8 cellular contexts compared by ENCODE assay signal in genomic region chr13:46168341-46168740, GRCh38. TPM values are rescaled to one million over a fixed set of nuclear protein-coding genes. Genes with fewer than 3 reads are reported as not detected.
A peak's percentile ranks its signal among the peaks of the same experiment; 100 is the strongest.
DNase-seq lines count a peak whose midpoint lies in the region; ATAC-seq, FAIRE-seq and TF ChIP-seq lines count a peak whose summit lies in the region.

No MANE protein-coding gene starts in this region.

- 31 to 35% methylated on average over 4 of the region's 8 CpGs for WGBS in esophagus squamous epithelium, 2 donors

- H3K27ac Mint-ChIP-seq in activated T-helper 17 cell treated with anti-CD3 and anti-CD28 coated beads, Interleukin-2, amount 50 U/mL, for 72 hours = peak overlapping the region; percentile 95
- H3K27ac Mint-ChIP-seq in nephron = peak overlapping the region in 2 of 3 experiments; percentile 50 to 77

- peak overlapping the region; percentile 89 for H3K4me3 Mint-ChIP-seq in activated T-helper 17 cell treated with anti-CD3 and anti-CD28 coated beads, Interleukin-2, amount 50 U/mL, for 72 hours
- peak overlapping the region in 2 of 3 experiments; percentile 42 to 53 for H3K4me3 Mint-ChIP-seq in nephron

- intact Hi-C loops in esophagus squamous epithelium (cut with DNase I) = no loop called here

- H3K79me2 ChIP-seq in Karpas-422 (ENCODE audit: low read length) = peaks cover 100% of the 10 kb centered on the region

- TF ChIP-seq CTCF in nephron (IDR thresholded peaks at IDR 0.05; ENCODE audit: unreplicated experiment in 3 of 3) (no peak), esophagus squamous epithelium (IDR thresholded peaks at IDR 0.05) (no peak), coronary artery (IDR thresholded peaks at IDR 0.05) (no peak)

- peak overlapping the region; percentile 56 for H3K9ac ChIP-seq in Karpas-422 (ENCODE audit: low read length)

- no peak for TF ChIP-seq POLR2A in esophagus squamous epithelium (IDR thresholded peaks at IDR 0.05)

- H3K4me2 ChIP-seq in Karpas-422 (ENCODE audit: low read depth, low read length, poor library complexity, severe bottlenecking) = peak overlapping the region; percentile 96

- peaks cover 99% of the 10 kb centered on the region for H3K4me1 ChIP-seq in Karpas-422 (ENCODE audit: low read length)
- peaks cover 0 to 35% (median 0%) of the 10 kb centered on the region in 3 donors for H3K4me1 ChIP-seq in esophagus squamous epithelium

- FAIRE-seq in urothelium cell line (lab: Jason Lieb, UNC) = no peak

- peaks cover 98% of the 10 kb centered on the region for H3K36me3 Mint-ChIP-seq in activated T-helper 17 cell treated with anti-CD3 and anti-CD28 coated beads, Interleukin-2, amount 50 U/mL, for 72 hours (ENCODE audit: low read depth)
- H3K36me3 Mint-ChIP-seq in nephron (ENCODE audit: low read depth) = no peaks in the 10 kb centered on the region

- peaks cover 91% of the 10 kb centered on the region for H4K20me1 ChIP-seq in Karpas-422 (ENCODE audit: insufficient read depth, low read depth, low read length)

- no peak overlapping the region for H2AFZ ChIP-seq in Karpas-422 (ENCODE audit: low read length)

- no peaks in the 10 kb centered on the region for H3K27me3 Mint-ChIP-seq in activated T-helper 17 cell treated with anti-CD3 and anti-CD28 coated beads, Interleukin-2, amount 50 U/mL, for 72 hours
- H3K27me3 Mint-ChIP-seq in nephron (ENCODE audit: low read depth) = no peaks in the 10 kb centered on the region

- H3K27me3 ChIP-seq in Karpas-422 (ENCODE audit: low read length) = no peaks in the 10 kb centered on the region
- peaks cover 0 to 10% (median 0%) of the 10 kb centered on the region in 4 donors for H3K27me3 ChIP-seq in esophagus squamous epithelium

- peaks cover 19% of the 10 kb centered on the region; the same call in 1 of the 2 replicates for H3K36me3 ChIP-seq in Karpas-422 (ENCODE audit: insufficient read depth, low read length)
- no peaks in the 10 kb centered on the region for H3K36me3 ChIP-seq in esophagus squamous epithelium

- peak; percentile 20 for ATAC-seq in GM18867 (IDR thresholded peaks at IDR 0.05; ENCODE audit: unreplicated experiment)
- peak; percentile 49 for ATAC-seq in activated T-helper 17 cell treated with anti-CD3 and anti-CD28 coated beads, Interleukin-2, amount 50 U/mL, for 72 hours (replicated peaks)

- DNase-seq in Karpas-422 = peak; percentile 78
- DNase-seq in esophagus squamous epithelium (lab: John Stamatoyannopoulos, UW) = no peak
- DNase-seq in dermis blood vessel endothelial cell = no peak
- no peak for DNase-seq in urothelium cell line (ENCODE audit: low spot score)
- DNase-seq in coronary artery (ENCODE audit: low spot score) = no peak

- no peaks in the 10 kb centered on the region for H3K9me2 ChIP-seq in Karpas-422 (replicated peaks; ENCODE audit: insufficient read depth, low read length)

- no peaks in the 10 kb centered on the region for H3K9me3 Mint-ChIP-seq in activated T-helper 17 cell treated with anti-CD3 and anti-CD28 coated beads, Interleukin-2, amount 50 U/mL, for 72 hours
- H3K9me3 Mint-ChIP-seq in nephron = no peaks in the 10 kb centered on the region

- H3K9me3 ChIP-seq in Karpas-422 (ENCODE audit: low read length) (no peaks in the 10 kb centered on the region), esophagus squamous epithelium (no peaks in the 10 kb centered on the region)

- H3K4me1 Mint-ChIP-seq in activated T-helper 17 cell treated with anti-CD3 and anti-CD28 coated beads, Interleukin-2, amount 50 U/mL, for 72 hours = peaks cover 82% of the 10 kb centered on the region
- peaks cover 19% of the 10 kb centered on the region for H3K4me1 Mint-ChIP-seq in nephron

- peak overlapping the region; percentile 99 for H3K27ac ChIP-seq in Karpas-422 (ENCODE audit: low read length)
- no peak overlapping the region for H3K27ac ChIP-seq in esophagus squamous epithelium
- no peak overlapping the region for H3K27ac ChIP-seq in coronary artery

- peak overlapping the region; percentile 54 for H3K4me3 ChIP-seq in Karpas-422 (ENCODE audit: low read length)
- H3K4me3 ChIP-seq in esophagus squamous epithelium = no peak overlapping the region
- no peak overlapping the region for H3K4me3 ChIP-seq in coronary artery

RNA-seq across cellular contexts. Expression of gene LCP1, which starts 13.6 kb away (rescaled TPM):
- total RNA-seq in Karpas-422 (2014; rRNA removed; shearing (Covaris generic); ENCODE audit: low replicate concordance) = 352 and 415 TPM in 2 replicates
- 100 to 1,000 TPM; 727 to 916 TPM for total RNA-seq in activated T-helper 17 cell treated with anti-CD3 and anti-CD28 coated beads, Interleukin-2, amount 50 U/mL, for 72 hours
- total RNA-seq in esophagus squamous epithelium = 10 to 100 TPM in 3 of 4 donors, 1 to 10 TPM in 1; 8.7 to 33.9 (median 21.9) TPM
- total RNA-seq in dermis blood vessel endothelial cell = 0.14 TPM in 1 of 2 replicates, not detected in the other

RNA-seq across cellular contexts. Expression of gene LRRC63, which starts 43.4 kb away (rescaled TPM):
- total RNA-seq in Karpas-422 (2014; rRNA removed; shearing (Covaris generic); ENCODE audit: low replicate concordance) = not detected in 2 replicates
- 1 to 10 TPM; 1.0 to 1.3 TPM for total RNA-seq in activated T-helper 17 cell treated with anti-CD3 and anti-CD28 coated beads, Interleukin-2, amount 50 U/mL, for 72 hours
- total RNA-seq in esophagus squamous epithelium (not detected), dermis blood vessel endothelial cell (0.09 TPM in 1 of 2 replicates, not detected in the other)

Comparison
In these comparisons a context has a peak if more than half of its experiments do, and no peak if none do; other contexts are left out.
1. RNA of gene LCP1, which starts 13.6 kb away (total RNA-seq): 727 to 916 TPM in activated T-helper 17 cell treated with anti-CD3 and anti-CD28 coated beads, Interleukin-2, amount 50 U/mL, for 72 hours and 352 to 415 TPM in Karpas-422; 8.7 to 33.9 TPM in esophagus squamous epithelium and 0.14 TPM in dermis blood vessel endothelial cell; every median in the first group is over 10 times any median in the second.